8 cellular contexts compared by ENCODE assay signal in genomic region chr5:134224905-134225779, GRCh38. TPM values are rescaled to one million over a fixed set of nuclear protein-coding genes. Genes with fewer than 3 reads are reported as not detected.
DNase-seq lines count a peak whose midpoint lies in the region; ATAC-seq, FAIRE-seq and TF ChIP-seq lines count a peak whose summit lies in the region.

No MANE protein-coding gene starts in this region.

- ATAC-seq in HG02642 (IDR thresholded peaks at IDR 0.05; ENCODE audit: poor library complexity, unreplicated experiment) (peak; percentile 44), HepG2 (peak; percentile 67)

- peaks cover 50% of the 10 kb centered on the region for H3K4me1 Mint-ChIP-seq in activated CD4-positive, alpha-beta T cell treated with anti-CD3 and anti-CD28 coated beads, Interleukin-2, amount 10 ng/mL, durations not matched to agents 7 days and 5 days

- no peak for FAIRE-seq in HepG2 (lab: Jason Lieb, UNC)

- H3K9ac ChIP-seq in HepG2 (ENCODE audit: insufficient read depth, low read depth, low read length): peak overlapping the region; percentile 99

- intact Hi-C loops in HepG2 (cut with micrococcal nuclease; ENCODE audit: unreplicated experiment): loop anchor here (5.0 kb wide), 1 partner anchor 48 kb away; the partner anchor contains the start of gene SKP1

- H2AFZ ChIP-seq in HepG2 (ENCODE audit: low read length): no peak overlapping the region

- CTCF ChIA-PET in activated CD4-positive, alpha-beta T cell treated with anti-CD3 and anti-CD28 coated beads, Interleukin-2, amount 10 ng/mL, durations not matched to agents 7 days and 5 days (lab: Charles Lee): interaction anchor here (0.5 to 3.2 kb wide), 20 partner anchors 11 to 1128 kb away, joined by 3 to 10 read pairs (median 4); partner anchors contain the start of gene UBE2B
- CTCF ChIA-PET in HepG2 (lab: Yijun Ruan, JAX; ENCODE audit: low intra/inter-chr PET ratio, low total read pairs): interaction anchor here (1.7 kb wide), 1 partner anchor 64 kb away, joined by 9 read pairs; no protein-coding TSS in a partner anchor

- H3K9me3 Mint-ChIP-seq in activated CD4-positive, alpha-beta T cell treated with anti-CD3 and anti-CD28 coated beads, Interleukin-2, amount 10 ng/mL, durations not matched to agents 7 days and 5 days: no peaks in the 10 kb centered on the region

- peak overlapping the region; percentile 86 for H3K4me2 ChIP-seq in HepG2 (ENCODE audit: low read depth, low read length)

- in situ Hi-C loops in HepG2 (cut with HindIII; ENCODE audit: extremely low pct_ligation_motif_present, low pct_unique_long_range_greater_than_20kb): loop anchor here (5.0 kb wide), 2 partner anchors 48 to 62 kb away; partner anchors contain the start of gene SKP1

- TF ChIP-seq POLR2A in HepG2 (IDR thresholded peaks at IDR 0.05; ENCODE audit: insufficient read depth in 1 of 2, low read depth in 2 of 2, low read length in 2 of 2): no peak

- peak overlapping the region; percentile 97 for H3K4me3 Mint-ChIP-seq in activated CD4-positive, alpha-beta T cell treated with anti-CD3 and anti-CD28 coated beads, Interleukin-2, amount 10 ng/mL, durations not matched to agents 7 days and 5 days

- no peaks in the 10 kb centered on the region for H3K9me3 ChIP-seq in HepG2 (ENCODE audit: low read length)

- TSS peak; percentile 49 for BruUV-seq in HepG2 (replicated peaks; lab: Mats Ljungman, UMichigan)

- peak; percentile 54 for TF ChIP-seq CTCF in HepG2 (CRISPR knock-in tag; IDR thresholded peaks at IDR 0.05)

- peaks cover 0 to 9% of the 10 kb centered on the region in 2 experiments; a peak in 1 of 5 replicates for H3K36me3 ChIP-seq in HepG2 (replicated peaks in 1 of 2; ENCODE audit: control insufficient read depth in 1 of 2, insufficient read depth in 2 of 2, low read length in 2 of 2)

- TF ChIP-seq RAD21 in HepG2 (CRISPR knock-in tag; IDR thresholded peaks at IDR 0.05): 0 out of 2 replicates have a peak, but pooled peaks have one; percentile 57

- TF ChIP-seq EP300 in HepG2 (IDR thresholded peaks at IDR 0.05; ENCODE audit: low read depth in 2 of 2, low read length in 2 of 2) (no peak), HepG2 (CRISPR knock-in tag; IDR thresholded peaks at IDR 0.05; ENCODE audit: borderline replicate concordance) (no peak)

- H3K4me3 ChIP-seq in HepG2 (replicated peaks in 1 of 3; ENCODE audit: insufficient read depth in 1 of 3, low read depth in 2 of 3, low read length in 3 of 3): peak overlapping the region; percentile 88 to 98 (median 93)

- POLR2A ChIA-PET in activated CD4-positive, alpha-beta T cell treated with anti-CD3 and anti-CD28 coated beads, Interleukin-2, amount 10 ng/mL, durations not matched to agents 7 days and 5 days (lab: Charles Lee): interaction anchor here (0.6 to 0.7 kb wide), 2 partner anchors 48 to 855 kb away, joined by 3 to 8 read pairs; partner anchors contain the start of gene SKP1
- POLR2A ChIA-PET in HepG2 (lab: Yijun Ruan, JAX): interaction anchor here (0.8 to 3.3 kb wide), 20 partner anchors 8 to 241 kb away, joined by 3 to 59 read pairs (median 5); partner anchors contain the start of genes CDKN2AIPNL and SKP1

- no peaks in the 10 kb centered on the region for H3K27me3 Mint-ChIP-seq in activated CD4-positive, alpha-beta T cell treated with anti-CD3 and anti-CD28 coated beads, Interleukin-2, amount 10 ng/mL, durations not matched to agents 7 days and 5 days

- H3K27ac Mint-ChIP-seq in activated CD4-positive, alpha-beta T cell treated with anti-CD3 and anti-CD28 coated beads, Interleukin-2, amount 10 ng/mL, durations not matched to agents 7 days and 5 days: peak overlapping the region; percentile 100

- H3K27ac ChIP-seq in HepG2 (ENCODE audit: extremely low read length, insufficient read depth, low read length): peak overlapping the region; percentile 97

- 2% methylated on average over 9 of the region's 49 CpGs for WGBS in HepG2 (ENCODE audit: low lambda C conversion rate)

- no peaks in the 10 kb centered on the region; a peak in 1 of 5 replicates for H3K27me3 ChIP-seq in HepG2 (ENCODE audit: control insufficient read depth in 1 of 2, insufficient read depth in 2 of 2, low read length in 2 of 2)

- H4K20me1 ChIP-seq in HepG2 (ENCODE audit: insufficient read depth, low read length): peaks cover 49% of the 10 kb centered on the region

- H3K4me1 ChIP-seq in HepG2 (ENCODE audit: insufficient read depth, low read length): peaks cover 57% of the 10 kb centered on the region

- H3K36me3 Mint-ChIP-seq in activated CD4-positive, alpha-beta T cell treated with anti-CD3 and anti-CD28 coated beads, Interleukin-2, amount 10 ng/mL, durations not matched to agents 7 days and 5 days (ENCODE audit: low read depth): peaks cover 40% of the 10 kb centered on the region

- H3K79me2 ChIP-seq in HepG2 (ENCODE audit: insufficient read depth, low read length): peaks cover 56% of the 10 kb centered on the region

- DNase-seq in NCI-H1436 (lab: John Stamatoyannopoulos, UW) (peak; percentile 13), NCI-H1436 treated with DMSO at 0.1 percent for 48 hours (lab: John Stamatoyannopoulos, UW) (no peak), NCI-H128 (lab: John Stamatoyannopoulos, UW; ENCODE audit: unreplicated experiment) (peak; percentile 12), dedifferentiated amniotic fluid mesenchymal stem cell (ENCODE audit: extremely low spot score) (peak; percentile 55), HepG2 (ENCODE audit: low spot score) (peak; percentile 65)
- DNase-seq in activated CD4-positive, alpha-beta T cell treated with anti-CD3 and anti-CD28 coated beads, Interleukin-2, amount 10 ng/mL, durations not matched to agents 7 days and 5 days: peak; percentile 69
- peak; percentile 68 for DNase-seq in stimulated activated CD4-positive, alpha-beta T cell treated with anti-CD3 and anti-CD28 coated beads, Interleukin-4, amount 100 ng/mL, for 1 hour

TF ChIP-seq in HepG2, 621 proteins besides CTCF, POLR2A, EP300 and RAD21 (continues in another document):
- no peak for TF ChIP-seq ZNF3 (CRISPR knock-in tag; IDR thresholded peaks at IDR 0.05)

RNA-seq across cellular contexts. Expression of gene PPP2CA, which starts 0.7 kb away (rescaled TPM):
- 100 to 1,000 TPM; 128 to 136 TPM for total RNA-seq in activated CD4-positive, alpha-beta T cell treated with anti-CD3 and anti-CD28 coated beads, Interleukin-2, amount 10 ng/mL, durations not matched to agents 7 days and 5 days
- total RNA-seq in HepG2 (2016; rRNA removed; fragmentation: Illumina TruSeq; extraction: Trizol): 171 and 233 TPM in 2 replicates
- 21.6 and 28.6 TPM in 2 replicates for total RNA-seq in HepG2 (2016; cell fraction: cytosol; rRNA removed; fragmentation: Illumina TruSeq; extraction: Trizol; ENCODE audit: low read depth)
- 162 and 226 TPM in 2 replicates for total RNA-seq in HepG2 (2016; cell fraction: insoluble cytoplasmic fraction; rRNA removed; fragmentation: Illumina TruSeq; extraction: Trizol)
- total RNA-seq in HepG2 (2016; cell fraction: membrane; rRNA removed; fragmentation: Illumina TruSeq; extraction: Trizol): 47.0 and 51.3 TPM in 2 replicates
- 47.7 and 59.2 TPM in 2 replicates for total RNA-seq in HepG2 (2016; cell fraction: nucleus; rRNA removed; fragmentation: Illumina TruSeq; extraction: Trizol)
- polyA plus RNA-seq in HepG2 (2011; rRNA removed): 58.8 and 82.4 TPM in 2 replicates
- polyA plus RNA-seq in HepG2 (2011; cell fraction: cytosol; rRNA removed): 55.3 and 74.3 TPM in 2 replicates
- polyA plus RNA-seq in HepG2 (2011; cell fraction: nucleus; rRNA removed): 25.5 and 29.5 TPM in 2 replicates
- polyA plus RNA-seq in HepG2 (2012): 83.8 and 93.7 TPM in 2 replicates
- polyA plus RNA-seq in HepG2 (2016; cell fraction: cytosol; fragmentation: Illumina TruSeq; extraction: Trizol; ENCODE audit: low read depth): 12.3 and 12.6 TPM in 2 replicates
- polyA plus RNA-seq in HepG2 (2016; cell fraction: insoluble cytoplasmic fraction; fragmentation: Illumina TruSeq; extraction: Trizol; ENCODE audit: low read depth): 264 and 283 TPM in 2 replicates
- 21.0 and 27.2 TPM in 2 replicates for polyA plus RNA-seq in HepG2 (2016; cell fraction: membrane; fragmentation: Illumina TruSeq; extraction: Trizol; ENCODE audit: low read depth)
- polyA plus RNA-seq in HepG2 (2016; cell fraction: nucleus; fragmentation: Illumina TruSeq; extraction: Trizol; ENCODE audit: insufficient read depth, low read depth): 87.6 and 93.0 TPM in 2 replicates
- 21.1 and 47.5 TPM in 2 replicates for polyA minus RNA-seq in HepG2 (2011; rRNA and poly(A)+ RNA removed; ENCODE audit: low replicate concordance)
- polyA minus RNA-seq in HepG2 (2011; cell fraction: cytosol; rRNA and poly(A)+ RNA removed): 77.8 and 82.7 TPM in 2 replicates
- 39.3 and 42.2 TPM in 2 replicates for polyA minus RNA-seq in HepG2 (2011; cell fraction: nucleus; rRNA and poly(A)+ RNA removed)

RNA-seq across cellular contexts. Expression of gene SKP1, which starts 48.4 kb away (rescaled TPM):
- 100 to 1,000 TPM; 194 to 197 TPM for total RNA-seq in activated CD4-positive, alpha-beta T cell treated with anti-CD3 and anti-CD28 coated beads, Interleukin-2, amount 10 ng/mL, durations not matched to agents 7 days and 5 days
- 340 and 507 TPM in 2 replicates for total RNA-seq in HepG2 (2016; rRNA removed; fragmentation: Illumina TruSeq; extraction: Trizol)
- total RNA-seq in HepG2 (2016; cell fraction: cytosol; rRNA removed; fragmentation: Illumina TruSeq; extraction: Trizol; ENCODE audit: low read depth): 137 and 143 TPM in 2 replicates
- 343 and 521 TPM in 2 replicates for total RNA-seq in HepG2 (2016; cell fraction: insoluble cytoplasmic fraction; rRNA removed; fragmentation: Illumina TruSeq; extraction: Trizol)
- total RNA-seq in HepG2 (2016; cell fraction: membrane; rRNA removed; fragmentation: Illumina TruSeq; extraction: Trizol): 93.7 and 100 TPM in 2 replicates
- total RNA-seq in HepG2 (2016; cell fraction: nucleus; rRNA removed; fragmentation: Illumina TruSeq; extraction: Trizol): 151 and 157 TPM in 2 replicates
- 93.6 and 134 TPM in 2 replicates for polyA plus RNA-seq in HepG2 (2011; rRNA removed)
- polyA plus RNA-seq in HepG2 (2011; cell fraction: cytosol; rRNA removed): 88.5 and 154 TPM in 2 replicates
- polyA plus RNA-seq in HepG2 (2011; cell fraction: nucleus; rRNA removed): 34.1 and 52.2 TPM in 2 replicates
- 309 and 384 TPM in 2 replicates for polyA plus RNA-seq in HepG2 (2012)
- polyA plus RNA-seq in HepG2 (2016; cell fraction: cytosol; fragmentation: Illumina TruSeq; extraction: Trizol; ENCODE audit: low read depth): 114 and 131 TPM in 2 replicates
- polyA plus RNA-seq in HepG2 (2016; cell fraction: insoluble cytoplasmic fraction; fragmentation: Illumina TruSeq; extraction: Trizol; ENCODE audit: low read depth): 701 and 780 TPM in 2 replicates
- polyA plus RNA-seq in HepG2 (2016; cell fraction: membrane; fragmentation: Illumina TruSeq; extraction: Trizol; ENCODE audit: low read depth): 95.3 and 99.7 TPM in 2 replicates
- polyA plus RNA-seq in HepG2 (2016; cell fraction: nucleus; fragmentation: Illumina TruSeq; extraction: Trizol; ENCODE audit: insufficient read depth, low read depth): 220 and 238 TPM in 2 replicates
- 30.3 and 67.0 TPM in 2 replicates for polyA minus RNA-seq in HepG2 (2011; rRNA and poly(A)+ RNA removed; ENCODE audit: low replicate concordance)
- 87.3 and 99.7 TPM in 2 replicates for polyA minus RNA-seq in HepG2 (2011; cell fraction: cytosol; rRNA and poly(A)+ RNA removed)
- 122 and 128 TPM in 2 replicates for polyA minus RNA-seq in HepG2 (2011; cell fraction: nucleus; rRNA and poly(A)+ RNA removed)
